ENCODE assay signal across 33 cellular contexts in the genomic region with DNA sequence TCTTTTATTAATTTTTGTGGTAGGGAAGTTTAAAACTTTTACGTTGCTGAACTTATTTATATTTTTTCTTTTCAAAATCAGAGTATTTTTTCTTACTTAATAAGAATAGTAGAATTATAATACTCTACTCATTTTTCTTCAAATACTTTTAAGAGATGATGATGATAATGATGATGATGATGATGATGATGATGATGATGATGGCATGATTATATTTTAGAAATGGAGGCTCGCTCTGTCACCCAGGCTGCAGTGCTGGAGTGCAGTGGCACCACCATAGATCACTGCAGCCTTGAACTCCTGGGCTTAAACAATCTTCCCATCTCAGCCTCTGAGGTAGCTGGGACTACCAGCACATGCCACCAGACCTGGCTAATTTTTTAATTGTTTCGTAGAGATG.
"Had no signal": no experiment of that assay in that cellular context is flagged by ENCODE, and none has a peak within 500 bp of the region (broad histone marks: within the 10 kb centered on the region; RNA-seq: fewer than 3 reads in every experiment).

No MANE protein-coding gene starts in this region.

- DNase-seq: activated effector memory CD4-positive, alpha-beta T cell treated with anti-CD3 and anti-CD28 coated beads, Interleukin-2, amount 50 U/mL, for 16 hours; activated effector memory CD4-positive, alpha-beta T cell treated with Interleukin-2 at 50 U/mL for 16 hours; activated gamma-delta T cell; activated gamma-delta T cell treated with Interleukin-2 at 50 U/mL for 16 hours; activated naive CD4-positive, alpha-beta T cell; activated naive CD4-positive, alpha-beta T cell treated with anti-CD3 and anti-CD28 coated beads for 36 hours; activated naive CD4-positive, alpha-beta T cell treated with anti-CD3 and anti-CD28 coated beads, Interleukin-2, amount 10 ng/mL, durations not matched to agents 7 days and 5 days; activated naive CD4-positive, alpha-beta T cell treated with anti-CD3 and anti-CD28 coated beads, Interleukin-2, amount 50 U/mL, for 16 hours; activated naive CD4-positive, alpha-beta T cell treated with Interleukin-2 at 50 U/mL for 16 hours; activated naive CD8-positive, alpha-beta T cell treated with anti-CD3 and anti-CD28 coated beads for 36 hours; activated naive CD8-positive, alpha-beta T cell treated with anti-CD3 and anti-CD28 coated beads, Interleukin-2, amount 10 ng/mL, durations not matched to agents 7 days and 5 days; activated naive CD8-positive, alpha-beta T cell treated with anti-CD3 and anti-CD28 coated beads, Interleukin-2, amount 50 U/mL, for 24 hours; activated T-cell treated with anti-CD3 and anti-CD28 coated beads, Interleukin-2, amount 50 U/mL, for 24 hours; activated T-cell treated with anti-CD3 and anti-CD28 coated beads, Interleukin-2, amount 50 U/mL, for 4 hours; activated T-cell treated with anti-CD3 and anti-CD28 coated beads, Interleukin-2, amount 50 U/mL, for 48 hours; activated T-cell treated with anti-CD3 and anti-CD28 coated beads, Interleukin-2, amount 50 U/mL, for 72 hours; adrenal gland; amniotic stem cell; amygdala; anterior cingulate cortex; aorta; body of pancreas; brain microvascular endothelial cell; caudate nucleus; central memory CD4-positive, alpha-beta T cell; cerebellar nuclear complex had no signal

- FAIRE-seq: astrocyte, bronchial epithelial cell had no signal

- H3K4me1 ChIP-seq: body of pancreas, breast epithelium had no signal

- H3K4me3 ChIP-seq: adrenal gland, ascending aorta, body of pancreas, breast epithelium, cardiac muscle cell had no signal

- H3K9me3 ChIP-seq: adrenal gland, ascending aorta, body of pancreas, breast epithelium had no signal

- H3K27me3 ChIP-seq: adrenal gland, ascending aorta, body of pancreas, brain microvascular endothelial cell, breast epithelium, cardiac muscle cell had no signal

- ATAC-seq: activated naive CD4-positive, alpha-beta T cell treated with anti-CD3 and anti-CD28 coated beads, Interleukin-2, amount 50 U/mL, for 72 hours; activated naive CD8-positive, alpha-beta T cell treated with anti-CD3 and anti-CD28 coated beads, Interleukin-2, amount 50 U/mL, for 24 hours; activated T-cell treated with anti-CD3 and anti-CD28 coated beads, Interleukin-2, amount 50 U/mL, for 4 hours; activated T-cell treated with anti-CD3 and anti-CD28 coated beads, Interleukin-2, amount 50 U/mL, for 72 hours; activated T-helper 17 cell treated with anti-CD3 and anti-CD28 coated beads, Interleukin-2, amount 50 U/mL, for 72 hours; body of pancreas had no signal

- H3K27ac ChIP-seq: adrenal gland, ascending aorta, body of pancreas, brain microvascular endothelial cell, breast epithelium, cardiac muscle cell had no signal

- H3K36me3 ChIP-seq: adrenal gland, ascending aorta, brain microvascular endothelial cell, breast epithelium, cardiac muscle cell had no signal
